ENCODE assay signal across 12 cellular contexts in genomic region chr2:46848446-46848845, GRCh38.
DNase-seq lines count a peak whose midpoint lies in the region; ATAC-seq, FAIRE-seq and TF ChIP-seq lines count a peak whose summit lies in the region.
"Had no signal": no experiment of that assay in that cellular context is flagged by ENCODE, and none has a peak within 500 bp of the region (broad histone marks: within the 10 kb centered on the region; RNA-seq: fewer than 3 reads in every experiment).

No MANE protein-coding gene starts in this region.

- TF ChIP-seq POLR2A in A549 (IDR thresholded peaks at IDR 0.05; ENCODE audit: low read length): no peak

- no peak for FAIRE-seq in A549 (lab: Jason Lieb, UNC)

- TF ChIP-seq RAD21 in A549 (conservative IDR thresholded peaks at IDR 0.05 in 1 of 2, IDR thresholded peaks at IDR 0.05 in 1 of 2): no peak

- peaks cover 7% of the 10 kb centered on the region for H3K9me3 Mint-ChIP-seq in nephron progenitor cell

- peaks cover 40% of the 10 kb centered on the region for H3K4me1 Mint-ChIP-seq in nephron progenitor cell

- peaks cover 7% of the 10 kb centered on the region for H3K9me3 ChIP-seq in A549
- H3K9me3 ChIP-seq: Caco-2 had no signal

- TF ChIP-seq CTCF in A549 (IDR thresholded peaks at IDR 0.05) (no peak), coronary artery (IDR thresholded peaks at IDR 0.05) (no peak), nephron progenitor cell (IDR thresholded peaks at IDR 0.05) (no peak)

- WGBS in A549 (ENCODE audit: missing lambda C conversion rate): 68% methylated on average over 6 of the region's 6 CpGs

- H3K4me1 ChIP-seq in A549: peaks cover 70% of the 10 kb centered on the region
- H3K4me1 ChIP-seq: Caco-2 had no signal

- H3K4me3 ChIP-seq in A549 (0 out of 3 replicates have a peak overlapping the region, but pooled peaks have one; percentile 2), coronary artery (no peak overlapping the region)

- CTCF ChIA-PET in A549 (lab: Yijun Ruan, JAX): interaction anchor here (0.8 to 1.7 kb wide), 5 partner anchors 9 to 99 kb away, joined by 3 to 5 read pairs (median 3); no protein-coding TSS in a partner anchor

- H3K27me3 Mint-ChIP-seq in nephron progenitor cell (ENCODE audit: low read depth, poor library complexity): peaks cover 6% of the 10 kb centered on the region

- H3K4me3 Mint-ChIP-seq in nephron progenitor cell: peak overlapping the region; percentile 50

- H3K27ac Mint-ChIP-seq in nephron progenitor cell: peak overlapping the region; percentile 76
- H3K27ac Mint-ChIP-seq: progenitor cell of endocrine pancreas had no signal

- H3K4me2 ChIP-seq in A549: peak overlapping the region; percentile 62

- no peak for ATAC-seq in A549
- no peak for ATAC-seq in GM19452 (IDR thresholded peaks at IDR 0.05; ENCODE audit: unreplicated experiment)
- ATAC-seq in HG03159 (IDR thresholded peaks at IDR 0.05; ENCODE audit: unreplicated experiment): no peak
- no peak for ATAC-seq in GM21576 (IDR thresholded peaks at IDR 0.05; ENCODE audit: unreplicated experiment)

- no peak for TF ChIP-seq EP300 in A549 (IDR thresholded peaks at IDR 0.05)

- DNase-seq in A549 (ENCODE audit: low read depth in 1 of 2, low spot score in 1 of 2) (no peak), M059J (ENCODE audit: low read depth) (peak; percentile 44), coronary artery (ENCODE audit: low spot score) (no peak), nephron progenitor cell (peak; percentile 24), epidermal melanocyte (ENCODE audit: insufficient read length, low spot score) (no peak)
- DNase-seq: activated CD4-positive, alpha-beta T cell treated with anti-CD3 and anti-CD28 coated beads for 48 hours; Caco-2; OCI-M1 had no signal

- H3K36me3 Mint-ChIP-seq in nephron progenitor cell (ENCODE audit: low read depth): no peaks in the 10 kb centered on the region

- POLR2A ChIA-PET in A549 (lab: Yijun Ruan, JAX): interaction anchor here (0.9 kb wide), 1 partner anchor 200 kb away, joined by 3 read pairs; no protein-coding TSS in a partner anchor

- H3K27ac ChIP-seq in A549 (peak overlapping the region; percentile 97 to 99), coronary artery (peak overlapping the region; percentile 92 to 96)

TF ChIP-seq in A549, 52 proteins besides CTCF, POLR2A, EP300 and RAD21:
- TF ChIP-seq USF2 (IDR thresholded peaks at IDR 0.05): no peak
- TF ChIP-seq HOXB5 (CRISPR knock-in tag; IDR thresholded peaks at IDR 0.05): no peak
- TF ChIP-seq CBX2 (IDR thresholded peaks at IDR 0.05; ENCODE audit: borderline replicate concordance, low read depth): no peak
- no peak for TF ChIP-seq ZNF302 (CRISPR knock-in tag; IDR thresholded peaks at IDR 0.05)
- TF ChIP-seq JUNB (IDR thresholded peaks at IDR 0.05): no peak
- no peak for TF ChIP-seq ZC3H11A (IDR thresholded peaks at IDR 0.05)
- TF ChIP-seq NFE2L2 (conservative IDR thresholded peaks at IDR 0.05; ENCODE audit: low read length): no peak
- no peak for TF ChIP-seq MAX (IDR thresholded peaks at IDR 0.05)

Comparison
In these comparisons a context has a peak if more than half of its experiments do, and no peak if none do; other contexts are left out.
1. DNase-seq: peak in M059J (single experiment) and nephron progenitor cell (single experiment); none in A549 (0 of 2), coronary artery (single experiment) and epidermal melanocyte (single experiment).